ENCODE assay signal across 19 cellular contexts in genomic region chr19:29893606-29894284, GRCh38.
"Had no signal": no experiment of that assay in that cellular context is flagged by ENCODE, and none has a peak within 500 bp of the region (broad histone marks: within the 10 kb centered on the region; RNA-seq: fewer than 3 reads in every experiment).

No MANE protein-coding gene starts in this region.

- H3K4me3 ChIP-seq: breast epithelium, coronary artery, neural progenitor cell, prostate gland, skin epidermis, stomach, testis had no signal

- H3K27me3 ChIP-seq: breast epithelium, neural progenitor cell, testis had no signal

- H3K4me1 Mint-ChIP-seq: activated CD4-positive, alpha-beta T cell treated with anti-CD3 and anti-CD28 coated beads, Interleukin-2, amount 10 ng/mL, durations not matched to agents 7 days and 5 days; memory B cell; naive B cell; neural progenitor cell had no signal

- H3K36me3 ChIP-seq: breast epithelium, neural progenitor cell, prostate gland, stomach had no signal

- H3K9me3 ChIP-seq: breast epithelium, prostate gland, stomach, testis had no signal

- H3K36me3 Mint-ChIP-seq: memory B cell, naive B cell, neural progenitor cell, type B pancreatic cell had no signal

- H3K4me1 ChIP-seq: breast epithelium, neural progenitor cell, prostate gland, stomach, testis had no signal

- H3K9ac ChIP-seq: neural progenitor cell had no signal

- H3K4me3 Mint-ChIP-seq: activated CD4-positive, alpha-beta T cell treated with anti-CD3 and anti-CD28 coated beads, Interleukin-2, amount 10 ng/mL, durations not matched to agents 7 days and 5 days; memory B cell; naive B cell; neural progenitor cell; type B pancreatic cell had no signal

- DNase-seq: activated CD4-positive, alpha-beta T cell treated with anti-CD3 and anti-CD28 coated beads, Interleukin-2, amount 10 ng/mL, durations not matched to agents 7 days and 5 days; activated CD8-positive, alpha-beta memory T cell treated with anti-CD3 and anti-CD28 coated beads, Interleukin-2, amount 50 U/mL, for 4 hours; activated effector memory CD4-positive, alpha-beta T cell treated with anti-CD3 and anti-CD28 coated beads, Interleukin-2, amount 50 U/mL, for 16 hours; activated naive CD4-positive, alpha-beta T cell treated with anti-CD3 and anti-CD28 coated beads, Interleukin-2, amount 50 U/mL, for 16 hours; activated T-cell treated with anti-CD3 and anti-CD28 coated beads, Interleukin-2, amount 50 U/mL, for 48 hours; kidney glomerular epithelial cell; naive B cell; right cardiac atrium; stimulated activated CD4-positive, alpha-beta T cell treated with anti-CD3 and anti-CD28 coated beads, Interleukin-2, amount 100 ng/mL, for 48 hours; stomach; testis had no signal

- FAIRE-seq: astrocyte had no signal

- H3K27ac ChIP-seq: breast epithelium, coronary artery, neural progenitor cell, prostate gland, skin epidermis, stomach, testis had no signal

- H2AFZ ChIP-seq: neural progenitor cell had no signal

- H3K4me2 ChIP-seq: neural progenitor cell had no signal

- H3K9me3 Mint-ChIP-seq: neural progenitor cell had no signal

- H3K27ac Mint-ChIP-seq: activated CD4-positive, alpha-beta T cell treated with anti-CD3 and anti-CD28 coated beads, Interleukin-2, amount 10 ng/mL, durations not matched to agents 7 days and 5 days; memory B cell; neural progenitor cell; type B pancreatic cell had no signal

- ATAC-seq: right cardiac atrium had no signal
